Comparison of ENCODE assay signal across 8 cellular contexts in the genomic region with DNA sequence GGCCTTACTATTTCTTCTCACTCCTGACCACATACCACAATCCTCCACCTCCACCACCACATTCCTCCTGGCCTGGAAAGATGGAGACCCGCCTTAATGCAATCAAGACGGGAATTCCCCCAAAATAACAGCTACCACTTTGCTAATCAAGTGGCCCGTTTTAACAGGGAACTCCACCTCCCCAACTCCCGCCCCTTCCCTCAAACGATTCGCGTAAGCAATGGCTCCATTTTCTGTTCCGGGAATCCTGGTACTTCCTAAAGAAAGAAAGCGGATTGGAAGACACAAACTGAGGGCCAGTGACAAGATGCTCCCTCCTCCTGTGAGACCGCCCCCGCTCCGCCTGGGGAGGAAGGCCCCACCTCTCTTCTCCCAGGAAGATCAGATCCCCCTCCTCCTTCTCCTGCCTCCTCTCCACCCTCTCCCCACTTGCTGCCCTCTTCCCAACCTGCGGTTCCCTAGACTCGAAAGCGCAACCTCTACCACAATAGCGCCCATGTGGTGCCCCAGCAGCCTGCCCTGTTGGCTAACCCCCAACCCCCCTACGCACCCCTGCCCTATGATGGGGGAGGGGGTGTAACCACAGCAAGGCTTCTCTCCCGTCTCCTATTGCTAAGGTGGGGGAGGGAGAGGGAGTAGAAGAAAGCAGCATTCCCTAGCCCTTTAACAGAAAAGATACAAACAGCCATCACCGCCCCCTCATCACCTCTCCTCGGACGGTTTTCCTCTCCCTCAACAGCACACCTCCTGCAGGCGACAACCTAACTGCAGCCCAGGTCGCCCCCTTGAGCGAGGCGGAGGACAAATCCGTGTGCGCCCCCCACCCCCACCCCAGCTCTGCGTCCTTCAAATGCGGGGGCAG. TPM values are rescaled to one million over a fixed set of nuclear protein-coding genes. Genes with fewer than 3 reads are reported as not detected.
DNase-seq lines count a peak whose midpoint lies in the region; ATAC-seq and TF ChIP-seq lines count a peak whose summit lies in the region.

No MANE protein-coding gene starts in this region.

- H3K36me3 Mint-ChIP-seq in Calu3 (ENCODE audit: insufficient read depth, unreplicated experiment), result peaks cover 32% of the 10 kb centered on the region

- peaks cover 5% of the 10 kb centered on the region for H3K4me1 Mint-ChIP-seq in Calu3 (ENCODE audit: low read depth, unreplicated experiment)

- H3K27me3 Mint-ChIP-seq in Calu3 (ENCODE audit: unreplicated experiment), result no peaks in the 10 kb centered on the region

- H3K9me3 Mint-ChIP-seq in Calu3 (ENCODE audit: low read depth, unreplicated experiment), result no peaks in the 10 kb centered on the region

- intact Hi-C loops in Calu3 (cut with micrococcal nuclease; ENCODE audit: unreplicated experiment), result no loop called here
- intact Hi-C loops in dorsolateral prefrontal cortex (cut with DNase I), result no loop called here

- H3K27ac Mint-ChIP-seq in Calu3 (ENCODE audit: unreplicated experiment), result peak overlapping the region; percentile 75

- BruUV-seq in Calu3 (replicated peaks; lab: Mats Ljungman, UMichigan), result no TSS peak

- CTCF ChIA-PET in Calu3 (lab: Charles Lee), result no interaction called here

- peak overlapping the region; percentile 56 to 99 (median 93) for H3K4me3 ChIP-seq in dorsolateral prefrontal cortex

- no peaks in the 10 kb centered on the region for H3K27me3 ChIP-seq in dorsolateral prefrontal cortex

- peak overlapping the region; percentile 98 for H3K4me3 Mint-ChIP-seq in Calu3 (ENCODE audit: low read depth, unreplicated experiment)

- peak; percentile 76 for DNase-seq in Calu3
- peak; percentile 73 for DNase-seq in NCI-H1048 (lab: John Stamatoyannopoulos, UW)
- DNase-seq in SW480 (ENCODE audit: low spot score), result peak; percentile 85
- peak in 9 of 10 donors; percentile 57 to 88 (median 77) for DNase-seq in dorsolateral prefrontal cortex
- DNase-seq in left kidney (ENCODE audit: low read depth, low spot score), result peak; percentile 98
- DNase-seq in stimulated activated CD8-positive, alpha-beta memory T cell treated with anti-CD3 and anti-CD28 coated beads, Interleukin-4, amount 100 ng/mL, for 48 hours, result peak; percentile 47

- peak overlapping the region in 56 of 59 donors; percentile 29 to 95 (median 83) for H3K27ac ChIP-seq in dorsolateral prefrontal cortex

- ATAC-seq in GM21515 (IDR thresholded peaks at IDR 0.05; ENCODE audit: unreplicated experiment) (peak; percentile 12), HG03025 (IDR thresholded peaks at IDR 0.05; ENCODE audit: low FRiP score, unreplicated experiment) (no peak)

- TF ChIP-seq CTCF in Calu3 (IDR thresholded peaks at IDR 0.05; ENCODE audit: unreplicated experiment) (no peak), dorsolateral prefrontal cortex (IDR thresholded peaks at IDR 0.05 in 54 of 56, conservative IDR thresholded peaks at IDR 0.05 in 2 of 56; ENCODE audit: low read depth in 1 of 56, partially characterized antibody in 56 of 56) (peak in 3 of 56 donors; percentile 3 to 15 (median 6))

RNA-seq across cellular contexts. Expression of a gene that starts 0.8 kb away (rescaled TPM):
- 142 and 164 TPM in 2 replicates for total RNA-seq in Calu3 (2022)
- total RNA-seq in dorsolateral prefrontal cortex, result 100 to 1,000 TPM; 265 to 726 (median 526) TPM

RNA-seq across cellular contexts. Expression of a gene that starts 15.0 kb away (rescaled TPM):
- total RNA-seq in Calu3 (2022) (0.73 TPM in 1 of 2 replicates, not detected in the other), dorsolateral prefrontal cortex (10 to 100 TPM in 117 of 120 experiments, 1 to 10 TPM in 3; 4.9 to 30.8 (median 18.4) TPM)

RNA-seq across cellular contexts. Expression of a gene that starts 21.6 kb away (rescaled TPM):
- not detected in 2 replicates for total RNA-seq in Calu3 (2022)
- total RNA-seq in dorsolateral prefrontal cortex, result under 1 TPM in 6 of 120 experiments, not detected in 114; 0.43 to 0.67 (median 0.55) TPM

RNA-seq across cellular contexts. Expression of a gene that starts 31.2 kb away (rescaled TPM):
- total RNA-seq in Calu3 (2022) (20.1 and 21.4 TPM in 2 replicates), dorsolateral prefrontal cortex (10 to 100 TPM; 12.6 to 42.0 (median 28.8) TPM)

RNA-seq across cellular contexts. Expression of a gene that starts 42.7 kb away (rescaled TPM):
- total RNA-seq in Calu3 (2022), result 0.12 and 0.21 TPM in 2 replicates
- total RNA-seq in dorsolateral prefrontal cortex, result 100 to 1,000 TPM in 112 of 120 experiments, 10 to 100 TPM in 8; 34.2 to 277 (median 160) TPM

Comparison
In these comparisons a context has a peak if more than half of its experiments do, and no peak if none do; other contexts are left out.
1. DNase-seq: peak in every context shown above with its lines; median percentile 98 in left kidney; 85 in SW480; 77 in dorsolateral prefrontal cortex; 76 in Calu3; 73 in NCI-H1048; 47 in stimulated activated CD8-positive, alpha-beta memory T cell treated with anti-CD3 and anti-CD28 coated beads, Interleukin-4, amount 100 ng/mL, for 48 hours.